ENCODE assay signal across 17 cellular contexts in the genomic region with DNA sequence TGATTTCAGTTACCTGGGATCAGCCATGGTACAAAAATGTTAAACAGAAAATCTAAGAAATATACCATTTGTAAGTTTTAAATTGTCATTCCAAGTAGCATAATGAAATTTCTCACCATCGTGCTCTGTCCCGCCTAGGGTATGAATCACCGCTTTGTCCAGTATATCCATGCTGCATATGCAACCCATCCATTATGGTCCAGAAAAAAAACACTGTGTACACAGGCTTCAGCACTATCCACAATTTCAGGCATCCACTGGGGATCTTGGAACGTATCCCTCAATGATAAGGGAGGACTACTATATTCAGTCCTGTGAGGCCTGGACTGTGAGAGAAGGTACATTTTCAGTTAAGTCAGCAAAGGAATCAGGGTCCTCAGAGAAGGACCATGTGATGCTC.
"Had no signal": no experiment of that assay in that cellular context is flagged by ENCODE, and none has a peak within 500 bp of the region (broad histone marks: within the 10 kb centered on the region; RNA-seq: fewer than 3 reads in every experiment).

No MANE protein-coding gene starts in this region.

- H3K4me1 ChIP-seq: ascending aorta, lower lobe of right lung, spleen, tibial nerve, uterus had no signal

- ATAC-seq: activated CD4-positive, CD25-positive, alpha-beta regulatory T cell treated with anti-CD3 and anti-CD28 coated beads, Interleukin-2, amount 50 U/mL, for 24 hours; activated CD8-positive, alpha-beta T cell treated with anti-CD3 and anti-CD28 coated beads, Interleukin-2, amount 10 ng/mL, durations not matched to agents 7 days and 5 days; activated naive CD8-positive, alpha-beta T cell treated with anti-CD3 and anti-CD28 coated beads, Interleukin-2, amount 50 U/mL, for 24 hours; activated T-cell treated with anti-CD3 and anti-CD28 coated beads, Interleukin-2, amount 50 U/mL, for 4 hours; lower lobe of right lung had no signal

- H3K36me3 ChIP-seq: ascending aorta, lower lobe of right lung, spleen, tibial nerve, uterus had no signal

- DNase-seq: activated CD4-positive, alpha-beta T cell treated with anti-CD3 and anti-CD28 coated beads, Interleukin-2, amount 10 ng/mL, durations not matched to agents 7 days and 5 days; activated CD8-positive, alpha-beta T cell treated with anti-CD3 and anti-CD28 coated beads, Interleukin-2, amount 10 ng/mL, durations not matched to agents 7 days and 5 days; activated naive CD4-positive, alpha-beta T cell treated with anti-CD3 and anti-CD28 coated beads, Interleukin-2, amount 10 ng/mL, durations not matched to agents 7 days and 5 days; activated naive CD8-positive, alpha-beta T cell treated with anti-CD3 and anti-CD28 coated beads, Interleukin-2, amount 50 U/mL, for 24 hours; activated T-cell treated with anti-CD3 and anti-CD28 coated beads, Interleukin-2, amount 50 U/mL, for 4 hours; hypothalamus; islet precursor cell; lower lobe of right lung; nucleus accumbens; posterior cingulate gyrus; spleen; stimulated activated CD8-positive, alpha-beta memory T cell treated with anti-CD3 and anti-CD28 coated beads, Interleukin-4, amount 100 ng/mL, for 48 hours; stimulated activated naive CD4-positive, alpha-beta T cell; uterus had no signal

- H3K4me3 ChIP-seq: ascending aorta, lower lobe of right lung, spleen, tibial nerve, uterus had no signal

- H3K27ac ChIP-seq: ascending aorta, lower lobe of right lung, spleen, tibial nerve, uterus had no signal

- H3K27me3 ChIP-seq: ascending aorta, spleen, tibial nerve, uterus had no signal

- H3K9me3 ChIP-seq: ascending aorta, lower lobe of right lung, tibial nerve, uterus had no signal
